In genomic region chr9:35835216-35835604, GRCh38 we compare ENCODE assay signal across 14 cellular contexts. TPM values are rescaled to one million over a fixed set of nuclear protein-coding genes. Genes with fewer than 3 reads are reported as not detected.
DNase-seq lines count a peak whose midpoint lies in the region; ATAC-seq and TF ChIP-seq lines count a peak whose summit lies in the region.
"Had no signal": no experiment of that assay in that cellular context is flagged by ENCODE, and none has a peak within 500 bp of the region (broad histone marks: within the 10 kb centered on the region; RNA-seq: fewer than 3 reads in every experiment).

No MANE protein-coding gene starts in this region.

- H3K27me3 Mint-ChIP-seq in activated CD8-positive, alpha-beta memory T cell treated with anti-CD3 and anti-CD28 coated beads, Interleukin-2, amount 10 ng/mL, durations not matched to agents 7 days and 5 days: no peaks in the 10 kb centered on the region
- H3K27me3 Mint-ChIP-seq in stimulated activated memory B cell treated with anti-CD40 and anti-IgM and Interleukin-4, amounts not matched to agents 10 μg/mL and 1 μg/mL and 100 μg/mL, for 72 hours: no peaks in the 10 kb centered on the region
- H3K27me3 Mint-ChIP-seq: CD4-positive, alpha-beta memory T cell had no signal

- no peaks in the 10 kb centered on the region for H3K9me3 ChIP-seq in OCI-LY1 (ENCODE audit: low read length)
- H3K9me3 ChIP-seq: thoracic aorta had no signal

- no peak overlapping the region for H3K4me3 Mint-ChIP-seq in activated CD8-positive, alpha-beta memory T cell treated with anti-CD3 and anti-CD28 coated beads, Interleukin-2, amount 10 ng/mL, durations not matched to agents 7 days and 5 days
- H3K4me3 Mint-ChIP-seq in stimulated activated memory B cell treated with anti-CD40 and anti-IgM and Interleukin-4, amounts not matched to agents 10 μg/mL and 1 μg/mL and 100 μg/mL, for 72 hours: no peak overlapping the region
- H3K4me3 Mint-ChIP-seq: CD4-positive, alpha-beta memory T cell had no signal

- ATAC-seq in activated CD8-positive, alpha-beta memory T cell treated with anti-CD3 and anti-CD28 coated beads, Interleukin-2, amount 10 ng/mL, durations not matched to agents 7 days and 5 days: peak; percentile 50
- ATAC-seq in stimulated activated memory B cell treated with anti-CD40 and anti-IgM and Interleukin-4, amounts not matched to agents 10 μg/mL and 1 μg/mL and 100 μg/mL, for 72 hours: no peak

- TF ChIP-seq POLR2A in erythroblast (IDR thresholded peaks at IDR 0.05; ENCODE audit: low read length): no peak

- CTCF ChIA-PET in activated CD8-positive, alpha-beta memory T cell treated with anti-CD3 and anti-CD28 coated beads, Interleukin-2, amount 10 ng/mL, durations not matched to agents 7 days and 5 days (lab: Charles Lee): interaction anchor here (0.6 to 3.1 kb wide), 13 partner anchors 9 to 178 kb away, joined by 3 to 21 read pairs (median 5); partner anchors contain the start of genes RMRP and SPAG8

- no peaks in the 10 kb centered on the region for H3K79me2 ChIP-seq in OCI-LY1 (ENCODE audit: insufficient read depth, low read length)

- peak overlapping the region; percentile 37 for H3K4me2 ChIP-seq in OCI-LY1 (ENCODE audit: low read length)
- H3K4me2 ChIP-seq: smooth muscle cell had no signal

- H3K36me3 ChIP-seq in OCI-LY1 (ENCODE audit: insufficient read depth, low read length): no peaks in the 10 kb centered on the region
- H3K36me3 ChIP-seq: thoracic aorta had no signal

- no peaks in the 10 kb centered on the region for H3K36me3 Mint-ChIP-seq in activated CD8-positive, alpha-beta memory T cell treated with anti-CD3 and anti-CD28 coated beads, Interleukin-2, amount 10 ng/mL, durations not matched to agents 7 days and 5 days
- H3K36me3 Mint-ChIP-seq in stimulated activated memory B cell treated with anti-CD40 and anti-IgM and Interleukin-4, amounts not matched to agents 10 μg/mL and 1 μg/mL and 100 μg/mL, for 72 hours: no peaks in the 10 kb centered on the region
- H3K36me3 Mint-ChIP-seq: CD4-positive, alpha-beta memory T cell had no signal

- no peak for DNase-seq in activated CD8-positive, alpha-beta memory T cell treated with anti-CD3 and anti-CD28 coated beads, Interleukin-2, amount 10 ng/mL, durations not matched to agents 7 days and 5 days
- DNase-seq in activated CD8-positive, alpha-beta memory T cell treated with anti-CD3 and anti-CD28 coated beads for 24 hours: no peak
- DNase-seq in erythroblast (lab: John Stamatoyannopoulos, UW) (peak; percentile 40 to 54), NCI-H187 (lab: John Stamatoyannopoulos, UW) (no peak), NCI-H1105 (lab: John Stamatoyannopoulos, UW) (no peak)
- no peak for DNase-seq in stimulated activated CD4-positive, alpha-beta T cell treated with anti-CD3 and anti-CD28 coated beads, Interleukin-12 subunit alpha, Interleukin-12 subunit beta, amount 100 ng/mL, for 4 hours
- DNase-seq: activated CD4-positive, alpha-beta T cell treated with anti-CD3 and anti-CD28 coated beads, Interleukin-2, amount 50 U/mL, for 48 hours; CD4-positive, alpha-beta memory T cell; cerebellar nuclear complex; NCI-H510A had no signal

- H3K4me1 ChIP-seq in OCI-LY1 (ENCODE audit: insufficient read depth, low read length, severe bottlenecking): peaks cover 20% of the 10 kb centered on the region

- peaks cover 5% of the 10 kb centered on the region for H3K4me1 Mint-ChIP-seq in activated CD8-positive, alpha-beta memory T cell treated with anti-CD3 and anti-CD28 coated beads, Interleukin-2, amount 10 ng/mL, durations not matched to agents 7 days and 5 days
- peaks cover 46% of the 10 kb centered on the region for H3K4me1 Mint-ChIP-seq in stimulated activated memory B cell treated with anti-CD40 and anti-IgM and Interleukin-4, amounts not matched to agents 10 μg/mL and 1 μg/mL and 100 μg/mL, for 72 hours

- no peaks in the 10 kb centered on the region for H3K9me2 ChIP-seq in OCI-LY1 (ENCODE audit: low read depth, low read length)

- no peak overlapping the region for H3K27ac ChIP-seq in OCI-LY1 (ENCODE audit: low read depth, low read length, poor library complexity, severe bottlenecking)
- H3K27ac ChIP-seq: thoracic aorta had no signal

- H4K20me1 ChIP-seq in OCI-LY1 (ENCODE audit: insufficient read depth, low read length): no peaks in the 10 kb centered on the region

- TF ChIP-seq CTCF in OCI-LY1 (IDR thresholded peaks at IDR 0.05; ENCODE audit: low read length): peak; percentile 64

- no peak overlapping the region for H3K9ac ChIP-seq in OCI-LY1 (ENCODE audit: low read length)

- H3K27me3 ChIP-seq in OCI-LY1 (ENCODE audit: insufficient read depth, low read length): no peaks in the 10 kb centered on the region

- H3K27ac Mint-ChIP-seq in activated CD8-positive, alpha-beta memory T cell treated with anti-CD3 and anti-CD28 coated beads, Interleukin-2, amount 10 ng/mL, durations not matched to agents 7 days and 5 days: no peak overlapping the region
- peak overlapping the region; percentile 48 for H3K27ac Mint-ChIP-seq in stimulated activated memory B cell treated with anti-CD40 and anti-IgM and Interleukin-4, amounts not matched to agents 10 μg/mL and 1 μg/mL and 100 μg/mL, for 72 hours

- no peak overlapping the region for H2AFZ ChIP-seq in OCI-LY1 (ENCODE audit: low read length)

- H3K9me3 Mint-ChIP-seq in activated CD8-positive, alpha-beta memory T cell treated with anti-CD3 and anti-CD28 coated beads, Interleukin-2, amount 10 ng/mL, durations not matched to agents 7 days and 5 days (ENCODE audit: low read depth): no peaks in the 10 kb centered on the region
- no peaks in the 10 kb centered on the region for H3K9me3 Mint-ChIP-seq in stimulated activated memory B cell treated with anti-CD40 and anti-IgM and Interleukin-4, amounts not matched to agents 10 μg/mL and 1 μg/mL and 100 μg/mL, for 72 hours
- H3K9me3 Mint-ChIP-seq: CD4-positive, alpha-beta memory T cell had no signal

- peak overlapping the region; percentile 17 for H3K4me3 ChIP-seq in OCI-LY1 (ENCODE audit: low read depth, low read length, poor library complexity, severe bottlenecking)
- H3K4me3 ChIP-seq: smooth muscle cell, thoracic aorta had no signal

- H3F3A ChIP-seq in OCI-LY1 (ENCODE audit: insufficient read depth, low read length): no peaks in the 10 kb centered on the region

RNA-seq across cellular contexts. Expression of gene TMEM8B, which starts 6.2 kb away (rescaled TPM):
- total RNA-seq in activated CD8-positive, alpha-beta memory T cell treated with anti-CD3 and anti-CD28 coated beads, Interleukin-2, amount 10 ng/mL, durations not matched to agents 7 days and 5 days: 1 to 10 TPM; 1.2 to 3.5 TPM

RNA-seq across cellular contexts. Expression of gene FAM221B, which starts 6.7 kb away (rescaled TPM):
- total RNA-seq in activated CD8-positive, alpha-beta memory T cell treated with anti-CD3 and anti-CD28 coated beads, Interleukin-2, amount 10 ng/mL, durations not matched to agents 7 days and 5 days: not detected
- total RNA-seq: CD4-positive, alpha-beta memory T cell; smooth muscle cell; thoracic aorta had no signal

RNA-seq across cellular contexts. Expression of gene HINT2, which starts 20.4 kb away (rescaled TPM):
- total RNA-seq in activated CD8-positive, alpha-beta memory T cell treated with anti-CD3 and anti-CD28 coated beads, Interleukin-2, amount 10 ng/mL, durations not matched to agents 7 days and 5 days: 10 to 100 TPM; 68.9 to 73.5 TPM

RNA-seq across cellular contexts. Expression of gene SPAG8, which starts 23.1 kb away (rescaled TPM):
- total RNA-seq in activated CD8-positive, alpha-beta memory T cell treated with anti-CD3 and anti-CD28 coated beads, Interleukin-2, amount 10 ng/mL, durations not matched to agents 7 days and 5 days: 1 to 10 TPM; 1.2 to 1.4 TPM
- total RNA-seq: smooth muscle cell had no signal

RNA-seq across cellular contexts. Expression of gene OR13J1, which starts 35.0 kb away (rescaled TPM):
- total RNA-seq in activated CD8-positive, alpha-beta memory T cell treated with anti-CD3 and anti-CD28 coated beads, Interleukin-2, amount 10 ng/mL, durations not matched to agents 7 days and 5 days: not detected
- total RNA-seq: CD4-positive, alpha-beta memory T cell; smooth muscle cell; thoracic aorta had no signal

Comparison
In these comparisons a context has a peak if more than half of its experiments do, and no peak if none do; other contexts are left out.
1. DNase-seq: peak in erythroblast (2 of 2); none in activated CD8-positive, alpha-beta memory T cell treated with anti-CD3 and anti-CD28 coated beads, Interleukin-2, amount 10 ng/mL, durations not matched to agents 7 days and 5 days (single experiment), activated CD8-positive, alpha-beta memory T cell treated with anti-CD3 and anti-CD28 coated beads for 24 hours (single experiment), stimulated activated CD4-positive, alpha-beta T cell treated with anti-CD3 and anti-CD28 coated beads, Interleukin-12 subunit alpha, Interleukin-12 subunit beta, amount 100 ng/mL, for 4 hours (single experiment), NCI-H187 (0 of 2) and NCI-H1105 (single experiment).